In genomic region chr12:94673951-94674570, GRCh38 we compare ENCODE assay signal across 14 cellular contexts.
"Had no signal": no experiment of that assay in that cellular context is flagged by ENCODE, and none has a peak within 500 bp of the region (broad histone marks: within the 10 kb centered on the region; RNA-seq: fewer than 3 reads in every experiment).

No MANE protein-coding gene starts in this region.

- H3K36me3 ChIP-seq: brain microvascular endothelial cell, prostate gland had no signal

- H3K4me3 ChIP-seq: dorsolateral prefrontal cortex, prostate gland had no signal

- DNase-seq: activated CD4-positive, CD25-positive, alpha-beta regulatory T cell treated with anti-CD3 and anti-CD28 coated beads, Interleukin-2, amount 50 U/mL, for 72 hours; activated naive CD4-positive, alpha-beta T cell; brain microvascular endothelial cell; cerebellar nuclear complex; dorsolateral prefrontal cortex; foreskin keratinocyte; glutamatergic neuron; nephron progenitor cell; stimulated activated naive CD8-positive, alpha-beta T cell treated with anti-CD3 and anti-CD28 coated beads, Interleukin-15, amount 100 ng/mL, for 72 hours had no signal

- ATAC-seq: esophagus mucosa; foreskin keratinocyte; stimulated activated naive CD8-positive, alpha-beta T cell treated with anti-CD3 and anti-CD28 coated beads, Interleukin-15, amount 100 ng/mL, for 72 hours had no signal

- H3K9me3 Mint-ChIP-seq: activated T-helper 1 cell treated with anti-CD3 and anti-CD28 coated beads, Interleukin-12 subunit alpha, Interleukin-12 subunit beta, Interleukin-2, Interleukin-4 antibody, amounts not matched to agents 30 ng/mL and 10 ng/mL and 1 ng/mL, durations not matched to agents 14 hours and 24 hours and 36 hours; memory B cell; nephron progenitor cell; stimulated activated naive CD8-positive, alpha-beta T cell treated with anti-CD3 and anti-CD28 coated beads, Interleukin-15, amount 100 ng/mL, for 72 hours had no signal

- H3K27ac ChIP-seq: brain microvascular endothelial cell, dorsolateral prefrontal cortex, foreskin keratinocyte, prostate gland had no signal

- H3K9me3 ChIP-seq: prostate gland had no signal

- H3K27me3 Mint-ChIP-seq: memory B cell, type B pancreatic cell had no signal

- H3K27me3 ChIP-seq: brain microvascular endothelial cell, dorsolateral prefrontal cortex, foreskin keratinocyte had no signal

- H3K36me3 Mint-ChIP-seq: type B pancreatic cell had no signal

- H3K4me3 Mint-ChIP-seq: activated T-helper 1 cell treated with anti-CD3 and anti-CD28 coated beads, Interleukin-12 subunit alpha, Interleukin-12 subunit beta, Interleukin-2, Interleukin-4 antibody, amounts not matched to agents 30 ng/mL and 10 ng/mL and 1 ng/mL, durations not matched to agents 14 hours and 24 hours and 36 hours; nephron progenitor cell; stimulated activated naive CD8-positive, alpha-beta T cell treated with anti-CD3 and anti-CD28 coated beads, Interleukin-15, amount 100 ng/mL, for 72 hours; type B pancreatic cell had no signal

- H3K27ac Mint-ChIP-seq: activated T-helper 1 cell treated with anti-CD3 and anti-CD28 coated beads, Interleukin-12 subunit alpha, Interleukin-12 subunit beta, Interleukin-2, Interleukin-4 antibody, amounts not matched to agents 30 ng/mL and 10 ng/mL and 1 ng/mL, durations not matched to agents 14 hours and 24 hours and 36 hours; nephron progenitor cell; stimulated activated naive CD8-positive, alpha-beta T cell treated with anti-CD3 and anti-CD28 coated beads, Interleukin-15, amount 100 ng/mL, for 72 hours; type B pancreatic cell had no signal
